In genomic region chr11:93747122-93747521, GRCh38 we compare ENCODE assay signal across 1 cellular context.
TF ChIP-seq lines count a peak whose summit lies in the region.

No MANE protein-coding gene starts in this region.

TF ChIP-seq in HepG2, 621 proteins besides CTCF, POLR2A, EP300 and RAD21 (continued from another document):
- TF ChIP-seq ZBED4 (CRISPR knock-in tag; IDR thresholded peaks at IDR 0.05; ENCODE audit: borderline replicate concordance) = no peak
